10 cellular contexts compared by ENCODE assay signal in the genomic region with DNA sequence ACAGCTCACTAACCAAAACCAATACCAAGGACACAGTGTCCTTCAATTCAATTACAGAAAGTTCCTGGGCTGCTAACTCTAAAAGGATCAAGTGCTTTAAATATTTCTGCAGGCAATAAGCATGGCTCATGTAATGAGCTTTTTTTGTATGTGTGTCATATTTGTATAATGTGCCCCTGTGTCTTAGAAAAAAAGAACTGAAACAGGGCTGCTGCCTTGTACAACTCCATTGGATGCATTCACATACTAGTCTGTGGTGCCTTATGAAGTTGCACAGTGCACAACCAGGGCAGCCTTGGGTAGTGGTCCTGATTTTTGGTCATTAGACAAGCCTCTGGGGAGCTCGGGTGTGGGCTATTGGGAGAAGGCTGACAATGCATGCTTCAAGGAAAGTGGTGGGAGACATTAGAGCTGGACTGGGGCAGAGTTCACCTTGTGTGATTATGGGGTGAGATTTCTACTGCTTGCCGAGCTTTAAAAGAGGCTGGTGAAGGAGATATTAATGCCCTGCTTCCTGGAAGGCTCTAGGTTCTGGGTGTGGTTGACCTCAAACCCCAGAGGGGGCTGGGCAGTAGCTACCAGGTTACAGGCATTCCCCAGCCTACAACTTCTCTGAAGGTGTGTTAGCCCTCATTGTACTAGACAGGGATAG. TPM values are rescaled to one million over a fixed set of nuclear protein-coding genes. Genes with fewer than 3 reads are reported as not detected.
DNase-seq lines count a peak whose midpoint lies in the region; ATAC-seq, FAIRE-seq and TF ChIP-seq lines count a peak whose summit lies in the region.
"Had no signal": no experiment of that assay in that cellular context is flagged by ENCODE, and none has a peak within 500 bp of the region (broad histone marks: within the 10 kb centered on the region; RNA-seq: fewer than 3 reads in every experiment).

No MANE protein-coding gene starts in this region.

- TF ChIP-seq CTCF in Calu3 (IDR thresholded peaks at IDR 0.05; ENCODE audit: unreplicated experiment) (no peak), gastrocnemius medialis (IDR thresholded peaks at IDR 0.05 in 4 of 5, conservative IDR thresholded peaks at IDR 0.05 in 1 of 5) (no peak)

- BruUV-seq in Calu3 (replicated peaks; lab: Mats Ljungman, UMichigan), result no TSS peak

- intact Hi-C loops in Calu3 (cut with micrococcal nuclease; ENCODE audit: unreplicated experiment), result loop anchor here (2.0 to 5.0 kb wide), 3 partner anchors 62 to 267 kb away; partner anchors contain the start of gene BOD1
- intact Hi-C loops in activated CD4-positive, alpha-beta T cell treated with anti-CD3 and anti-CD28 coated beads, Interleukin-2, amount 10 ng/mL, durations not matched to agents 24 days and 14 days (cut with micrococcal nuclease), result loop anchor here (5.0 to 10.0 kb wide), 4 partner anchors 88 to 1770 kb away; partner anchors contain the start of genes HRH2 and STC2
- intact Hi-C loops in left colon (cut with DNase I, micrococcal nuclease), result no loop called here
- intact Hi-C loops in gastrocnemius medialis (cut with DNase I; ENCODE audit: low total_unique reads), result loop anchor here (5.0 to 10.0 kb wide), 2 partner anchors 212 to 430 kb away; no protein-coding TSS in a partner anchor

- H3K27me3 ChIP-seq in gastrocnemius medialis, result no peaks in the 10 kb centered on the region
- H3K27me3 ChIP-seq: suprapubic skin had no signal

- H3K27ac Mint-ChIP-seq in Calu3 (ENCODE audit: unreplicated experiment), result peak overlapping the region; percentile 51
- H3K27ac Mint-ChIP-seq in activated CD4-positive, alpha-beta T cell treated with anti-CD3 and anti-CD28 coated beads, Interleukin-2, amount 10 ng/mL, durations not matched to agents 24 days and 14 days, result peak overlapping the region; percentile 48

- H3K4me3 Mint-ChIP-seq in Calu3 (ENCODE audit: low read depth, unreplicated experiment), result no peak overlapping the region
- H3K4me3 Mint-ChIP-seq in activated CD4-positive, alpha-beta T cell treated with anti-CD3 and anti-CD28 coated beads, Interleukin-2, amount 10 ng/mL, durations not matched to agents 24 days and 14 days, result peak overlapping the region; percentile 48

- no peak for FAIRE-seq in urothelium cell line (lab: Jason Lieb, UNC)

- peaks cover 1 to 6% of the 10 kb centered on the region in 2 donors for H3K4me1 ChIP-seq in gastrocnemius medialis

- no peak overlapping the region for H3K27ac ChIP-seq in gastrocnemius medialis

- H3K4me3 ChIP-seq in gastrocnemius medialis, result no peak overlapping the region
- H3K4me3 ChIP-seq: suprapubic skin had no signal

- peak; percentile 26 for ATAC-seq in HG03378 (IDR thresholded peaks at IDR 0.05; ENCODE audit: unreplicated experiment)
- peak; percentile 52 for ATAC-seq in left colon
- ATAC-seq in gastrocnemius medialis, result no peak
- ATAC-seq in HG02610 (IDR thresholded peaks at IDR 0.05; ENCODE audit: unreplicated experiment), result no peak

- peaks cover 46% of the 10 kb centered on the region for H3K4me1 Mint-ChIP-seq in Calu3 (ENCODE audit: low read depth, unreplicated experiment)
- peaks cover 37% of the 10 kb centered on the region for H3K4me1 Mint-ChIP-seq in activated CD4-positive, alpha-beta T cell treated with anti-CD3 and anti-CD28 coated beads, Interleukin-2, amount 10 ng/mL, durations not matched to agents 24 days and 14 days

- DNase-seq in Calu3 (peak; percentile 57), left colon (peak; percentile 75 to 84), gastrocnemius medialis (no peak), NCI-H524 treated with DMSO at 0.1 percent for 48 hours (lab: John Stamatoyannopoulos, UW) (no peak), urothelium cell line (ENCODE audit: low spot score) (no peak)
- peak; percentile 85 for DNase-seq in activated CD4-positive, alpha-beta T cell treated with anti-CD3 and anti-CD28 coated beads, Interleukin-2, amount 10 ng/mL, durations not matched to agents 24 days and 14 days
- DNase-seq: NCI-H1436 had no signal

- no peaks in the 10 kb centered on the region for H3K9me3 ChIP-seq in gastrocnemius medialis
- H3K9me3 ChIP-seq: suprapubic skin had no signal

- CTCF ChIA-PET in Calu3 (lab: Charles Lee), result interaction anchor here (0.7 to 1.3 kb wide), 6 partner anchors 16 to 303 kb away, joined by 3 to 4 read pairs (median 3); no protein-coding TSS in a partner anchor

- peaks cover 3% of the 10 kb centered on the region for H3K9me3 Mint-ChIP-seq in Calu3 (ENCODE audit: low read depth, unreplicated experiment)
- peaks cover 13% of the 10 kb centered on the region for H3K9me3 Mint-ChIP-seq in activated CD4-positive, alpha-beta T cell treated with anti-CD3 and anti-CD28 coated beads, Interleukin-2, amount 10 ng/mL, durations not matched to agents 24 days and 14 days

- in situ Hi-C loops in gastrocnemius medialis (cut with MboI; ENCODE audit: low sequenced_read_pairs in 4 of 4), result loop anchor here in 3 of 4 donors (5.0 to 10.0 kb wide), 3 partner anchors 117 to 270 kb away; partner anchors contain the start of gene BOD1 (in 3 of the 3)

- no peaks in the 10 kb centered on the region for H3K27me3 Mint-ChIP-seq in Calu3 (ENCODE audit: unreplicated experiment)
- H3K27me3 Mint-ChIP-seq in activated CD4-positive, alpha-beta T cell treated with anti-CD3 and anti-CD28 coated beads, Interleukin-2, amount 10 ng/mL, durations not matched to agents 24 days and 14 days, result no peaks in the 10 kb centered on the region

- no peak for TF ChIP-seq POLR2A in gastrocnemius medialis (IDR thresholded peaks at IDR 0.05)

- H3K36me3 Mint-ChIP-seq in Calu3 (ENCODE audit: insufficient read depth, unreplicated experiment), result peaks cover 26% of the 10 kb centered on the region
- H3K36me3 Mint-ChIP-seq in activated CD4-positive, alpha-beta T cell treated with anti-CD3 and anti-CD28 coated beads, Interleukin-2, amount 10 ng/mL, durations not matched to agents 24 days and 14 days (ENCODE audit: low read depth), result peaks cover 18% of the 10 kb centered on the region

- H3K36me3 ChIP-seq in gastrocnemius medialis, result no peaks in the 10 kb centered on the region
- H3K36me3 ChIP-seq: suprapubic skin had no signal

RNA-seq across cellular contexts. Expression of gene CPEB4, which starts 3.6 kb away (rescaled TPM):
- 30.8 and 32.0 TPM in 2 replicates for total RNA-seq in Calu3 (2022)
- total RNA-seq in activated CD4-positive, alpha-beta T cell treated with anti-CD3 and anti-CD28 coated beads, Interleukin-2, amount 10 ng/mL, durations not matched to agents 24 days and 14 days, result 7.6 and 8.8 TPM in 2 replicates
- 10 to 100 TPM; 42.1 to 42.8 TPM for total RNA-seq in left colon
- total RNA-seq in gastrocnemius medialis, result 100 to 1,000 TPM in 2 of 4 donors, 10 to 100 TPM in 2; 97.8 to 109 (median 102) TPM

Comparison
In these comparisons a context has a peak if more than half of its experiments do, and no peak if none do; other contexts are left out.
1. DNase-seq: peak in Calu3 (single experiment), activated CD4-positive, alpha-beta T cell treated with anti-CD3 and anti-CD28 coated beads, Interleukin-2, amount 10 ng/mL, durations not matched to agents 24 days and 14 days (single experiment) and left colon (2 of 2); none in gastrocnemius medialis (0 of 2), NCI-H524 treated with DMSO at 0.1 percent for 48 hours (single experiment) and urothelium cell line (single experiment).
2. ATAC-seq: peak in HG03378 (single experiment) and left colon (single experiment); none in gastrocnemius medialis (0 of 2) and HG02610 (single experiment).
3. intact Hi-C loops: an anchor here in Calu3 (2.0 to 5.0 kb wide), activated CD4-positive, alpha-beta T cell treated with anti-CD3 and anti-CD28 coated beads, Interleukin-2, amount 10 ng/mL, durations not matched to agents 24 days and 14 days (5.0 to 10.0 kb wide) and gastrocnemius medialis (5.0 to 10.0 kb wide); none called in left colon.